ENCODE assay signal across 8 cellular contexts in genomic region chr1:178542554-178543290, GRCh38. TPM values are rescaled to one million over a fixed set of nuclear protein-coding genes. Genes with fewer than 3 reads are reported as not detected.
DNase-seq lines count a peak whose midpoint lies in the region; ATAC-seq and TF ChIP-seq lines count a peak whose summit lies in the region.

No MANE protein-coding gene starts in this region.

- intact Hi-C loops in activated CD4-positive, alpha-beta T cell treated with anti-CD3 and anti-CD28 coated beads, Interleukin-2, amount 10 ng/mL, durations not matched to agents 24 days and 14 days (cut with micrococcal nuclease), result loop anchor here (1.0 to 5.0 kb wide), 3 partner anchors 211 to 825 kb away; partner anchors contain the start of gene AXDND1
- intact Hi-C loops in left lung (cut with DNase I), result loop anchor here in 1 of 2 donors (5.0 kb wide), 1 partner anchor 210 kb away; no protein-coding TSS in a partner anchor

- H3K27me3 ChIP-seq in left lung, result no peaks in the 10 kb centered on the region

- peak overlapping the region; percentile 91 for H3K4me3 Mint-ChIP-seq in activated CD4-positive, alpha-beta T cell treated with anti-CD3 and anti-CD28 coated beads, Interleukin-2, amount 10 ng/mL, durations not matched to agents 24 days and 14 days

- H3K36me3 ChIP-seq in left lung, result no peaks in the 10 kb centered on the region

- no peaks in the 10 kb centered on the region for H3K4me1 Mint-ChIP-seq in activated CD4-positive, alpha-beta T cell treated with anti-CD3 and anti-CD28 coated beads, Interleukin-2, amount 10 ng/mL, durations not matched to agents 24 days and 14 days

- H3K9me3 Mint-ChIP-seq in activated CD4-positive, alpha-beta T cell treated with anti-CD3 and anti-CD28 coated beads, Interleukin-2, amount 10 ng/mL, durations not matched to agents 24 days and 14 days, result no peaks in the 10 kb centered on the region

- H3K4me1 ChIP-seq in left lung, result peaks cover 3 to 14% of the 10 kb centered on the region in 2 donors

- peak; percentile 68 for TF ChIP-seq CTCF in AG09319 (IDR thresholded peaks at IDR 0.05; ENCODE audit: low read depth, low read length)
- TF ChIP-seq CTCF in left lung (IDR thresholded peaks at IDR 0.05), result peak; percentile 99

- H3K9me3 ChIP-seq in left lung, result no peaks in the 10 kb centered on the region

- H3K27ac ChIP-seq in left lung, result peak overlapping the region; percentile 62 to 78

- H3K27ac Mint-ChIP-seq in activated CD4-positive, alpha-beta T cell treated with anti-CD3 and anti-CD28 coated beads, Interleukin-2, amount 10 ng/mL, durations not matched to agents 24 days and 14 days, result peak overlapping the region; percentile 87

- DNase-seq in AG09319 (ENCODE audit: extremely low read depth, low read depth), result peak; percentile 85
- peak; percentile 76 to 87 for DNase-seq in NCI-H446 (lab: John Stamatoyannopoulos, UW)
- peak; percentile 97 for DNase-seq in activated CD4-positive, alpha-beta T cell treated with anti-CD3 and anti-CD28 coated beads, Interleukin-2, amount 10 ng/mL, durations not matched to agents 24 days and 14 days
- peak; percentile 84 for DNase-seq in dedifferentiated amniotic fluid mesenchymal stem cell (ENCODE audit: extremely low spot score)
- peak; percentile 86 to 97 for DNase-seq in left lung
- peak; percentile 93 to 96 for DNase-seq in stimulated activated CD4-positive, alpha-beta T cell treated with anti-CD3 and anti-CD28 coated beads, Interleukin-2, amount 100 ng/mL, for 48 hours

- H3K4me3 ChIP-seq in left lung, result peak overlapping the region; percentile 75 to 76

- no peaks in the 10 kb centered on the region for H3K36me3 Mint-ChIP-seq in activated CD4-positive, alpha-beta T cell treated with anti-CD3 and anti-CD28 coated beads, Interleukin-2, amount 10 ng/mL, durations not matched to agents 24 days and 14 days (ENCODE audit: low read depth)

- H3K27me3 Mint-ChIP-seq in activated CD4-positive, alpha-beta T cell treated with anti-CD3 and anti-CD28 coated beads, Interleukin-2, amount 10 ng/mL, durations not matched to agents 24 days and 14 days, result no peaks in the 10 kb centered on the region

- ATAC-seq in GM18873 (IDR thresholded peaks at IDR 0.05; ENCODE audit: low FRiP score, unreplicated experiment) (peak; percentile 59), HG03139 (IDR thresholded peaks at IDR 0.05; ENCODE audit: unreplicated experiment) (peak; percentile 62), left lung (peak; percentile 98)

RNA-seq across cellular contexts. Expression of gene TEX35, which starts 29.8 kb away (rescaled TPM):
- not detected in 2 replicates for total RNA-seq in activated CD4-positive, alpha-beta T cell treated with anti-CD3 and anti-CD28 coated beads, Interleukin-2, amount 10 ng/mL, durations not matched to agents 24 days and 14 days
- total RNA-seq in left lung, result not detected

RNA-seq across cellular contexts. Expression of gene CLEC20A, which starts 46.0 kb away (rescaled TPM):
- not detected in 2 replicates for total RNA-seq in activated CD4-positive, alpha-beta T cell treated with anti-CD3 and anti-CD28 coated beads, Interleukin-2, amount 10 ng/mL, durations not matched to agents 24 days and 14 days
- not detected for total RNA-seq in left lung

Comparison
In these comparisons a context has a peak if more than half of its experiments do, and no peak if none do; other contexts are left out.
1. Peak in every context shown above with its lines: DNase-seq, ATAC-seq, H3K4me3 ChIP-seq and H3K27ac ChIP-seq.